18 cellular contexts compared by ENCODE assay signal in genomic region chr5:154143121-154143725, GRCh38.
"Had no signal": no experiment of that assay in that cellular context is flagged by ENCODE, and none has a peak within 500 bp of the region (broad histone marks: within the 10 kb centered on the region; RNA-seq: fewer than 3 reads in every experiment).

No MANE protein-coding gene starts in this region.

- ATAC-seq: activated CD4-positive, alpha-beta T cell treated with anti-CD3 and anti-CD28 coated beads for 36 hours; activated naive CD4-positive, alpha-beta T cell treated with anti-CD3 and anti-CD28 coated beads, Interleukin-2, amount 50 U/mL, for 72 hours; activated T-cell treated with anti-CD3 and anti-CD28 coated beads, Interleukin-2, amount 50 U/mL, for 4 hours; body of pancreas; gastrocnemius medialis; lower lobe of right lung; pancreas; stimulated activated memory B cell treated with anti-CD40 and anti-IgM and Interleukin-4, amounts not matched to agents 10 μg/mL and 1 μg/mL and 100 μg/mL, for 72 hours had no signal

- DNase-seq: activated CD4-positive, alpha-beta memory T cell treated with anti-CD3 and anti-CD28 coated beads, Interleukin-2, amount 10 ng/mL, durations not matched to agents 7 days and 5 days; activated CD4-positive, alpha-beta T cell treated with anti-CD3 and anti-CD28 coated beads for 36 hours; activated effector memory CD4-positive, alpha-beta T cell treated with anti-CD3 and anti-CD28 coated beads, Interleukin-2, amount 50 U/mL, for 16 hours; activated T-cell treated with anti-CD3 and anti-CD28 coated beads, Interleukin-2, amount 50 U/mL, for 4 hours; body of pancreas; cerebellar nuclear complex; effector memory CD4-positive, alpha-beta T cell; gastrocnemius medialis; heart right ventricle; lower lobe of right lung; pancreas; stimulated activated CD4-positive, alpha-beta T cell treated with anti-CD3 and anti-CD28 coated beads, Interleukin-2, amount 100 ng/mL, for 48 hours; T-helper 2 cell; tibial artery had no signal

- H3K36me3 ChIP-seq: gastrocnemius medialis, heart right ventricle, lower lobe of right lung, pancreas, tibial artery had no signal

- H3K27ac ChIP-seq: body of pancreas, gastrocnemius medialis, lower lobe of right lung, pancreas, tibial artery had no signal

- H3K27ac Mint-ChIP-seq: activated CD4-positive, alpha-beta memory T cell treated with anti-CD3 and anti-CD28 coated beads, Interleukin-2, amount 10 ng/mL, durations not matched to agents 7 days and 5 days; activated CD4-positive, alpha-beta T cell treated with anti-CD3 and anti-CD28 coated beads for 36 hours; activated naive CD4-positive, alpha-beta T cell treated with anti-CD3 and anti-CD28 coated beads, Interleukin-2, amount 50 U/mL, for 72 hours; dendritic cell treated with granulocyte-macrophage colony-stimulating factor and Interleukin-4, amounts not matched to agents 40 ng/mL and 50 ng/mL, for 4 days; mesothelial cell of epicardium; stimulated activated memory B cell treated with anti-CD40 and anti-IgM and Interleukin-4, amounts not matched to agents 10 μg/mL and 1 μg/mL and 100 μg/mL, for 72 hours had no signal

- H3K4me3 Mint-ChIP-seq: activated CD4-positive, alpha-beta memory T cell treated with anti-CD3 and anti-CD28 coated beads, Interleukin-2, amount 10 ng/mL, durations not matched to agents 7 days and 5 days; activated CD4-positive, alpha-beta T cell treated with anti-CD3 and anti-CD28 coated beads for 36 hours; activated T-cell treated with anti-CD3 and anti-CD28 coated beads, Interleukin-2, amount 50 U/mL, for 4 hours; dendritic cell treated with granulocyte-macrophage colony-stimulating factor and Interleukin-4, amounts not matched to agents 40 ng/mL and 50 ng/mL, for 4 days; mesothelial cell of epicardium; stimulated activated memory B cell treated with anti-CD40 and anti-IgM and Interleukin-4, amounts not matched to agents 10 μg/mL and 1 μg/mL and 100 μg/mL, for 72 hours had no signal

- H3K4me3 ChIP-seq: body of pancreas, gastrocnemius medialis, heart right ventricle, lower lobe of right lung, pancreas, tibial artery had no signal

- H3K4me1 ChIP-seq: body of pancreas, gastrocnemius medialis, lower lobe of right lung, pancreas had no signal

- H3K4me1 Mint-ChIP-seq: activated CD4-positive, alpha-beta memory T cell treated with anti-CD3 and anti-CD28 coated beads, Interleukin-2, amount 10 ng/mL, durations not matched to agents 7 days and 5 days; activated CD4-positive, alpha-beta T cell treated with anti-CD3 and anti-CD28 coated beads for 36 hours; mesothelial cell of epicardium; stimulated activated memory B cell treated with anti-CD40 and anti-IgM and Interleukin-4, amounts not matched to agents 10 μg/mL and 1 μg/mL and 100 μg/mL, for 72 hours had no signal

- H3K36me3 Mint-ChIP-seq: activated naive CD4-positive, alpha-beta T cell treated with anti-CD3 and anti-CD28 coated beads, Interleukin-2, amount 50 U/mL, for 72 hours; mesothelial cell of epicardium; stimulated activated memory B cell treated with anti-CD40 and anti-IgM and Interleukin-4, amounts not matched to agents 10 μg/mL and 1 μg/mL and 100 μg/mL, for 72 hours had no signal

- H3K9me3 Mint-ChIP-seq: activated CD4-positive, alpha-beta memory T cell treated with anti-CD3 and anti-CD28 coated beads, Interleukin-2, amount 10 ng/mL, durations not matched to agents 7 days and 5 days; activated naive CD4-positive, alpha-beta T cell treated with anti-CD3 and anti-CD28 coated beads, Interleukin-2, amount 50 U/mL, for 72 hours; activated T-cell treated with anti-CD3 and anti-CD28 coated beads, Interleukin-2, amount 50 U/mL, for 4 hours; dendritic cell treated with granulocyte-macrophage colony-stimulating factor and Interleukin-4, amounts not matched to agents 40 ng/mL and 50 ng/mL, for 4 days; mesothelial cell of epicardium; stimulated activated memory B cell treated with anti-CD40 and anti-IgM and Interleukin-4, amounts not matched to agents 10 μg/mL and 1 μg/mL and 100 μg/mL, for 72 hours had no signal

- H3K9me3 ChIP-seq: body of pancreas, gastrocnemius medialis, heart right ventricle, lower lobe of right lung, pancreas, tibial artery had no signal

- H3K27me3 ChIP-seq: body of pancreas, gastrocnemius medialis, heart right ventricle, pancreas, tibial artery had no signal
